Comparison of ENCODE assay signal across 8 cellular contexts in genomic region chr3:172153335-172153861, GRCh38.
A peak's percentile ranks its signal among the peaks of the same experiment; 100 is the strongest.
DNase-seq lines count a peak whose midpoint lies in the region; ATAC-seq and TF ChIP-seq lines count a peak whose summit lies in the region.

No MANE protein-coding gene starts in this region.

- peaks cover 17% of the 10 kb centered on the region for H3K36me3 ChIP-seq in brain microvascular endothelial cell (replicated peaks)

- no peaks in the 10 kb centered on the region for H3K27me3 Mint-ChIP-seq in T-helper 17 cell

- ATAC-seq in HG03045 (IDR thresholded peaks at IDR 0.05; ENCODE audit: unreplicated experiment) (peak; percentile 57), T-helper 17 cell (peak; percentile 89)

- H3K36me3 Mint-ChIP-seq in T-helper 17 cell (ENCODE audit: low read depth) = peaks cover 2% of the 10 kb centered on the region

- DNase-seq in D341Med (ENCODE audit: low spot score) = peak; percentile 27
- no peak for DNase-seq in T-helper 17 cell
- peak; percentile 100 for DNase-seq in brain microvascular endothelial cell
- peak; percentile 99 for DNase-seq in islet precursor cell
- no peak for DNase-seq in GM19238 (ENCODE audit: insufficient read length, low spot score)
- no peak for DNase-seq in NCI-H524 (lab: John Stamatoyannopoulos, UW)

- in situ Hi-C loops in brain microvascular endothelial cell (cut with HindIII; ENCODE audit: low pct_ligation_motif_present, low sequenced_read_pairs) = no loop called here

- no peaks in the 10 kb centered on the region for H3K27me3 ChIP-seq in brain microvascular endothelial cell (replicated peaks)

- peak overlapping the region; percentile 88 for H3K27ac Mint-ChIP-seq in T-helper 17 cell

- peaks cover 32% of the 10 kb centered on the region for H3K4me1 Mint-ChIP-seq in T-helper 17 cell

- H3K4me3 ChIP-seq in brain microvascular endothelial cell (ENCODE audit: low read depth, low read length) = no peak overlapping the region
- H3K4me3 ChIP-seq in skin epidermis = no peak overlapping the region

- no peak for TF ChIP-seq CTCF in brain microvascular endothelial cell (IDR thresholded peaks at IDR 0.05; ENCODE audit: low read depth, low read length, missing control alignments)

- peak overlapping the region; percentile 80 for H3K4me3 Mint-ChIP-seq in T-helper 17 cell

- H3K27ac ChIP-seq in brain microvascular endothelial cell (peak overlapping the region; percentile 92), skin epidermis (peak overlapping the region in 20 of 21 experiments; percentile 37 to 88 (median 70))

- H3K9me3 ChIP-seq in T-helper 17 cell (ENCODE audit: control insufficient read depth, low read length, poor library complexity, severe bottlenecking) = no peaks in the 10 kb centered on the region

Comparison
In these comparisons a context has a peak if more than half of its experiments do, and no peak if none do; other contexts are left out.
1. DNase-seq: peak in D341Med (single experiment), brain microvascular endothelial cell (single experiment) and islet precursor cell (single experiment); none in T-helper 17 cell (0 of 3), GM19238 (single experiment) and NCI-H524 (0 of 2).